In the genomic region with DNA sequence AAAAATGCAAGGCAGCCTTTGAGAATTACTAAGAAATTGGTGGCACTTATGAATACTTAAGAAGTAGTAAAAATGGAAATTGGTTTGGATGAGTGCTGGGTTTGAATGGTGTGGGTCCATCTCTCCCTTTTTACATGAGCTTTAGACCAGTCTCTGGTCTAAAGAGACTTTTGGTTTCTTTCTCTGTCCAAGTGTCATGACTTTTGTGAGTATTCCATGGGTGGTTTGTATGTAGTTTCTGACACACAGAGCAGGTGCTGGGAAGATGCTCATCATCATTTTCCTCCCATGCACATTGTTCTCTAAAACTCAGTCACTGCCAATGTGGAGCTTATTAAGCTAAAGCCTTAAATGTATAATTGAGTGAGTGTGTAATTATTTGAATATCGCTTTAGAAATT, we compare ENCODE assay signal across 12 cellular contexts.
DNase-seq lines count a peak whose midpoint lies in the region; ATAC-seq and TF ChIP-seq lines count a peak whose summit lies in the region.
"Had no signal": no experiment of that assay in that cellular context is flagged by ENCODE, and none has a peak within 500 bp of the region (broad histone marks: within the 10 kb centered on the region; RNA-seq: fewer than 3 reads in every experiment).

No MANE protein-coding gene starts in this region.

- no peaks in the 10 kb centered on the region for H3K27me3 Mint-ChIP-seq in CD8-positive, alpha-beta T cell (ENCODE audit: low read depth)
- no peaks in the 10 kb centered on the region for H3K27me3 Mint-ChIP-seq in activated naive CD8-positive, alpha-beta T cell treated with anti-CD3 and anti-CD28 coated beads for 36 hours

- TF ChIP-seq CTCF in CD8-positive, alpha-beta T cell (IDR thresholded peaks at IDR 0.05): no peak
- no peak for TF ChIP-seq CTCF in coronary artery (IDR thresholded peaks at IDR 0.05)

- peaks cover 35% of the 10 kb centered on the region for H3K36me3 Mint-ChIP-seq in CD8-positive, alpha-beta T cell
- H3K36me3 Mint-ChIP-seq in activated naive CD8-positive, alpha-beta T cell treated with anti-CD3 and anti-CD28 coated beads for 36 hours: peaks cover 3% of the 10 kb centered on the region

- no peak for ATAC-seq in CD8-positive, alpha-beta T cell
- ATAC-seq in GM19395 (IDR thresholded peaks at IDR 0.05; ENCODE audit: unreplicated experiment) (peak; percentile 38), HG03025 (IDR thresholded peaks at IDR 0.05; ENCODE audit: low FRiP score, unreplicated experiment) (peak; percentile 23), GM19467 (IDR thresholded peaks at IDR 0.05; ENCODE audit: unreplicated experiment) (no peak)

- H3K4me1 Mint-ChIP-seq in CD8-positive, alpha-beta T cell (ENCODE audit: low read depth): peaks cover 46% of the 10 kb centered on the region
- H3K4me1 Mint-ChIP-seq in activated naive CD8-positive, alpha-beta T cell treated with anti-CD3 and anti-CD28 coated beads for 36 hours: peaks cover 39% of the 10 kb centered on the region

- no peaks in the 10 kb centered on the region for H3K27me3 ChIP-seq in CD8-positive, alpha-beta T cell (ENCODE audit: insufficient read depth, low read length)
- H3K27me3 ChIP-seq: tibial nerve had no signal

- H3K27ac ChIP-seq in CD8-positive, alpha-beta T cell (ENCODE audit: low read depth, low read length): no peak overlapping the region
- H3K27ac ChIP-seq in coronary artery: no peak overlapping the region
- H3K27ac ChIP-seq: epithelial cell of prostate had no signal

- DNase-seq in CD8-positive, alpha-beta T cell: no peak
- no peak for DNase-seq in activated naive CD8-positive, alpha-beta T cell treated with anti-CD3 and anti-CD28 coated beads for 36 hours
- no peak for DNase-seq in coronary artery (ENCODE audit: low spot score)
- DNase-seq in effector CD8-positive, alpha-beta T cell (lab: John Stamatoyannopoulos, UW): no peak
- no peak for DNase-seq in SK-N-DZ (ENCODE audit: low spot score)
- DNase-seq: amygdala, islet precursor cell had no signal

- H3K9me3 ChIP-seq in CD8-positive, alpha-beta T cell (ENCODE audit: low read length): no peaks in the 10 kb centered on the region
- H3K9me3 ChIP-seq: tibial nerve had no signal

- intact Hi-C loops in CD8-positive, alpha-beta T cell (cut with DNase I, micrococcal nuclease): loop anchor here in 1 of 2 experiments (5.0 kb wide), 1 partner anchor 61 kb away; the partner anchor contains the start of gene KAT2B

- peaks cover 31% of the 10 kb centered on the region for H3K4me1 ChIP-seq in CD8-positive, alpha-beta T cell (ENCODE audit: insufficient read depth, low read length)

- H3K36me3 ChIP-seq in CD8-positive, alpha-beta T cell (ENCODE audit: insufficient read depth, low read length): no peaks in the 10 kb centered on the region
- H3K36me3 ChIP-seq: tibial nerve had no signal

- POLR2A ChIA-PET in CD8-positive, alpha-beta T cell (lab: Charles Lee): no interaction called here

- CTCF ChIA-PET in CD8-positive, alpha-beta T cell (lab: Charles Lee): interaction anchor here (1.3 to 1.6 kb wide), 2 partner anchors 11 to 218 kb away, joined by 4 to 5 read pairs; no protein-coding TSS in a partner anchor

- H3K4me3 Mint-ChIP-seq in CD8-positive, alpha-beta T cell: peak overlapping the region; percentile 37
- peak overlapping the region; percentile 71 for H3K4me3 Mint-ChIP-seq in activated naive CD8-positive, alpha-beta T cell treated with anti-CD3 and anti-CD28 coated beads for 36 hours

- no peaks in the 10 kb centered on the region for H3K9me3 Mint-ChIP-seq in CD8-positive, alpha-beta T cell
- H3K9me3 Mint-ChIP-seq in activated naive CD8-positive, alpha-beta T cell treated with anti-CD3 and anti-CD28 coated beads for 36 hours: no peaks in the 10 kb centered on the region

- H3K27ac Mint-ChIP-seq in CD8-positive, alpha-beta T cell: peak overlapping the region; percentile 24
- H3K27ac Mint-ChIP-seq in activated naive CD8-positive, alpha-beta T cell treated with anti-CD3 and anti-CD28 coated beads for 36 hours: peak overlapping the region; percentile 93

- no peak overlapping the region for H3K4me3 ChIP-seq in CD8-positive, alpha-beta T cell (ENCODE audit: low read depth, low read length)
- no peak overlapping the region for H3K4me3 ChIP-seq in coronary artery
- H3K4me3 ChIP-seq: tibial nerve had no signal

Comparison
In these comparisons a context has a peak if more than half of its experiments do, and no peak if none do; other contexts are left out.
1. ATAC-seq: peak in GM19395 (single experiment) and HG03025 (single experiment); none in CD8-positive, alpha-beta T cell (single experiment) and GM19467 (single experiment).